10 cellular contexts compared by ENCODE assay signal in genomic region chr17:45129426-45129939, GRCh38. TPM values are rescaled to one million over a fixed set of nuclear protein-coding genes. Genes with fewer than 3 reads are reported as not detected.
DNase-seq lines count a peak whose midpoint lies in the region; ATAC-seq and TF ChIP-seq lines count a peak whose summit lies in the region.
"Had no signal": no experiment of that assay in that cellular context is flagged by ENCODE, and none has a peak within 500 bp of the region (broad histone marks: within the 10 kb centered on the region; RNA-seq: fewer than 3 reads in every experiment).

No MANE protein-coding gene starts in this region.

- H3K9me3 ChIP-seq in NT2/D1 (ENCODE audit: insufficient read depth, low read length) (peaks cover 4% of the 10 kb centered on the region; the same call in 1 of the 2 replicates), osteoblast (ENCODE audit: low read depth, low read length) (no peaks in the 10 kb centered on the region)

- H3K4me1 ChIP-seq in NT2/D1 (ENCODE audit: insufficient read depth, insufficient read length) (peaks cover 37% of the 10 kb centered on the region), osteoblast (ENCODE audit: insufficient read depth, low read length) (peaks cover 24% of the 10 kb centered on the region)

- no peaks in the 10 kb centered on the region for H3K27me3 ChIP-seq in NT2/D1 (ENCODE audit: insufficient read depth, insufficient read length)
- no peaks in the 10 kb centered on the region for H3K27me3 ChIP-seq in osteoblast (ENCODE audit: insufficient read depth, low read length)

- no peaks in the 10 kb centered on the region for H4K20me1 ChIP-seq in osteoblast (ENCODE audit: insufficient read depth, low read length)

- no peak overlapping the region for H3K27ac ChIP-seq in osteoblast (ENCODE audit: low read depth, low read length)

- H3K36me3 ChIP-seq in NT2/D1 (ENCODE audit: insufficient read depth, insufficient read length, low read length) (peaks cover 22% of the 10 kb centered on the region), osteoblast (ENCODE audit: insufficient read depth, low read length) (no peaks in the 10 kb centered on the region)

- DNase-seq in Caki2 (ENCODE audit: low read depth) (peak; percentile 77), NT2/D1 (ENCODE audit: low read depth, low spot score) (no peak), fibroblast of villous mesenchyme (ENCODE audit: low read depth) (peak; percentile 91), osteoblast (ENCODE audit: insufficient read length, low spot score, missing footprints) (peak; percentile 68), Ammon's horn (ENCODE audit: low spot score) (no peak)
- DNase-seq in activated CD4-positive, CD25-positive, alpha-beta regulatory T cell (lab: John Stamatoyannopoulos, UW): no peak
- DNase-seq in activated CD4-positive, alpha-beta T cell treated with anti-CD3 and anti-CD28 coated beads, Interleukin-2, amount 50 U/mL, for 1 hour: no peak
- DNase-seq: activated CD4-positive, alpha-beta T cell treated with anti-CD3 and anti-CD28 coated beads for 1 hour; activated naive CD4-positive, alpha-beta T cell treated with anti-CD3 and anti-CD28 coated beads, Interleukin-2, amount 50 U/mL, for 16 hours had no signal

- TF ChIP-seq CTCF in fibroblast of villous mesenchyme (IDR thresholded peaks at IDR 0.05; ENCODE audit: insufficient read depth, low read depth, low read length): no peak
- TF ChIP-seq CTCF in osteoblast (IDR thresholded peaks at IDR 0.05; ENCODE audit: extremely low read depth, low read depth, low read length): no peak

- peak overlapping the region; percentile 58 for H3K9ac ChIP-seq in NT2/D1 (ENCODE audit: insufficient read length, low read depth)

- H2AFZ ChIP-seq in osteoblast (ENCODE audit: low read length): no peak overlapping the region

- no peak for ATAC-seq in GM18873 (IDR thresholded peaks at IDR 0.05; ENCODE audit: low FRiP score, unreplicated experiment)

- H3K79me2 ChIP-seq in osteoblast (ENCODE audit: insufficient read depth, low read length): peaks cover 26% of the 10 kb centered on the region

- in situ Hi-C loops in Caki2 (cut with HindIII; ENCODE audit: low pct_unique_long_range_greater_than_20kb, low sequenced_read_pairs): no loop called here

- H3K4me3 ChIP-seq in NT2/D1 (ENCODE audit: insufficient read length, low read depth) (no peak overlapping the region), fibroblast of villous mesenchyme (ENCODE audit: low read depth, low read length) (peak overlapping the region; percentile 9), osteoblast (ENCODE audit: insufficient read depth, low read length) (no peak overlapping the region)

- no peak overlapping the region for H3K4me2 ChIP-seq in osteoblast (ENCODE audit: insufficient read depth, low read length)

RNA-seq across cellular contexts. Expression of gene PLCD3, which starts 2.8 kb away (rescaled TPM):
- total RNA-seq in Caki2 (2014; rRNA removed; shearing (Covaris generic); ENCODE audit: low replicate concordance): 74.9 and 164 TPM in 2 replicates
- total RNA-seq in fibroblast of villous mesenchyme (41.9 and 62.6 TPM in 2 replicates), osteoblast (31.5 and 47.7 TPM in 2 replicates)

RNA-seq across cellular contexts. Expression of gene ACBD4, which starts 6.0 kb away (rescaled TPM):
- 7.8 and 16.7 TPM in 2 replicates for total RNA-seq in Caki2 (2014; rRNA removed; shearing (Covaris generic); ENCODE audit: low replicate concordance)
- total RNA-seq in fibroblast of villous mesenchyme (6.1 and 6.9 TPM in 2 replicates), osteoblast (4.7 and 6.2 TPM in 2 replicates)

RNA-seq across cellular contexts. Expression of gene HEXIM1, which starts 18.8 kb away (rescaled TPM):
- 11.6 and 13.0 TPM in 2 replicates for total RNA-seq in Caki2 (2014; rRNA removed; shearing (Covaris generic); ENCODE audit: low replicate concordance)
- total RNA-seq in fibroblast of villous mesenchyme (8.4 and 11.7 TPM in 2 replicates), osteoblast (10.9 and 12.1 TPM in 2 replicates)

RNA-seq across cellular contexts. Expression of gene HEXIM2, which starts 32.2 kb away (rescaled TPM):
- total RNA-seq in Caki2 (2014; rRNA removed; shearing (Covaris generic); ENCODE audit: low replicate concordance): 36.7 and 53.4 TPM in 2 replicates
- total RNA-seq in fibroblast of villous mesenchyme (6.1 and 6.9 TPM in 2 replicates), osteoblast (10.0 and 10.9 TPM in 2 replicates)

Comparison
In these comparisons a context has a peak if more than half of its experiments do, and no peak if none do; other contexts are left out.
1. DNase-seq: peak in Caki2 (single experiment), fibroblast of villous mesenchyme (single experiment) and osteoblast (single experiment); none in NT2/D1 (single experiment), activated CD4-positive, CD25-positive, alpha-beta regulatory T cell (0 of 4), activated CD4-positive, alpha-beta T cell treated with anti-CD3 and anti-CD28 coated beads, Interleukin-2, amount 50 U/mL, for 1 hour (single experiment) and Ammon's horn (single experiment).